In genomic region chr1:193662030-193662429, GRCh38 we compare ENCODE assay signal across 28 cellular contexts.
A peak's percentile ranks its signal among the peaks of the same experiment; 100 is the strongest.
DNase-seq lines count a peak whose midpoint lies in the region; ATAC-seq, FAIRE-seq and TF ChIP-seq lines count a peak whose summit lies in the region.
"Had no signal": no experiment of that assay in that cellular context is flagged by ENCODE, and none has a peak within 500 bp of the region (broad histone marks: within the 10 kb centered on the region; RNA-seq: fewer than 3 reads in every experiment).

No MANE protein-coding gene starts in this region.

- H3K27me3 Mint-ChIP-seq in naive thymus-derived CD4-positive, alpha-beta T cell: no peaks in the 10 kb centered on the region
- no peaks in the 10 kb centered on the region for H3K27me3 Mint-ChIP-seq in CD4-positive, alpha-beta memory T cell
- H3K27me3 Mint-ChIP-seq: CD4-positive, CD25-positive, alpha-beta regulatory T cell had no signal

- no peaks in the 10 kb centered on the region for H3K79me1 ChIP-seq in mesenchymal stem cell (replicated peaks; ENCODE audit: low read length, poor library complexity, severe bottlenecking)

- no peak overlapping the region for H4K91ac ChIP-seq in mesenchymal stem cell (ENCODE audit: low read length)

- no peaks in the 10 kb centered on the region for H3K36me3 ChIP-seq in bronchial epithelial cell (ENCODE audit: control insufficient read depth, insufficient read depth, low read length)
- no peaks in the 10 kb centered on the region for H3K36me3 ChIP-seq in mesenchymal stem cell (ENCODE audit: control insufficient read depth in 1 of 2, insufficient read depth in 2 of 2, low read depth in 1 of 2, low read length in 2 of 2)
- no peaks in the 10 kb centered on the region for H3K36me3 ChIP-seq in naive thymus-derived CD4-positive, alpha-beta T cell (ENCODE audit: control insufficient read depth in 2 of 3, insufficient read depth in 3 of 3, low read length in 3 of 3)
- H3K36me3 ChIP-seq in CD4-positive, alpha-beta memory T cell (ENCODE audit: insufficient read depth, low read length): no peaks in the 10 kb centered on the region

- WGBS in mesenchymal stem cell: 67% methylated on average over 2 of the region's 2 CpGs

- no peak overlapping the region for H3K18ac ChIP-seq in mesenchymal stem cell (ENCODE audit: low read depth in 1 of 2, low read length in 2 of 2)

- H3K4me3 Mint-ChIP-seq in naive thymus-derived CD4-positive, alpha-beta T cell: no peak overlapping the region
- H3K4me3 Mint-ChIP-seq in CD4-positive, alpha-beta memory T cell: no peak overlapping the region
- H3K4me3 Mint-ChIP-seq: CD4-positive, CD25-positive, alpha-beta regulatory T cell; HFFc6 had no signal

- H3K27ac ChIP-seq in mesenchymal stem cell (ENCODE audit: low read length, poor library complexity, severe bottlenecking): no peak overlapping the region
- no peak overlapping the region for H3K27ac ChIP-seq in naive thymus-derived CD4-positive, alpha-beta T cell (ENCODE audit: low read depth, low read length)
- H3K27ac ChIP-seq in CD4-positive, alpha-beta memory T cell (ENCODE audit: low read depth, low read length): no peak overlapping the region
- H3K27ac ChIP-seq: KMS-11 had no signal

- H3K9me3 ChIP-seq in mesenchymal stem cell (ENCODE audit: control insufficient read depth, low read length): peaks cover 4% of the 10 kb centered on the region
- H3K9me3 ChIP-seq in naive thymus-derived CD4-positive, alpha-beta T cell (ENCODE audit: control insufficient read depth in 2 of 3, low read length in 3 of 3): no peaks in the 10 kb centered on the region
- no peaks in the 10 kb centered on the region for H3K9me3 ChIP-seq in CD4-positive, alpha-beta memory T cell (ENCODE audit: control insufficient read depth in 1 of 2, low read length in 2 of 2)
- H3K9me3 ChIP-seq: SK-N-SH had no signal

- no peak overlapping the region for H2BK12ac ChIP-seq in mesenchymal stem cell (ENCODE audit: low read length in 2 of 2)

- DNase-seq in D721Med (ENCODE audit: insufficient read length, low spot score): no peak
- DNase-seq in HT1080 (ENCODE audit: low read depth): peak; percentile 34
- peak; percentile 1 for DNase-seq in bronchial epithelial cell (ENCODE audit: low read depth)
- peak; percentile 50 for DNase-seq in mesenchymal stem cell
- no peak for DNase-seq in naive thymus-derived CD4-positive, alpha-beta T cell
- no peak for DNase-seq in cerebellar cortex (ENCODE audit: low spot score)
- no peak for DNase-seq in activated CD8-positive, alpha-beta memory T cell treated with anti-CD3 and anti-CD28 coated beads for 24 hours
- DNase-seq in CD4-positive, alpha-beta memory T cell: no peak
- DNase-seq: CD4-positive, CD25-positive, alpha-beta regulatory T cell; COR-L47; DMS 273 treated with DMSO at 0.1 percent for 48 hours; DND-41; HFFc6; MV-4-11; NCI-H1105 treated with DMSO at 0.1 percent for 48 hours; NCI-H1694; NCI-H2081; NCI-H2171; NCI-H345; NCI-H524 treated with DMSO at 0.1 percent for 48 hours; NCI-H82; SIG-M5; SK-N-SH had no signal

- H3K4me1 Mint-ChIP-seq in naive thymus-derived CD4-positive, alpha-beta T cell: peaks cover 0 to 3% (median 0%) of the 10 kb centered on the region in 7 donors
- H3K4me1 Mint-ChIP-seq in CD4-positive, alpha-beta memory T cell: peaks cover 0 to 20% (median 17%) of the 10 kb centered on the region in 4 donors

- ATAC-seq in naive thymus-derived CD4-positive, alpha-beta T cell: no peak
- ATAC-seq: Panc1 had no signal

- POLR2A ChIA-PET in naive thymus-derived CD4-positive, alpha-beta T cell (lab: Charles Lee): interaction anchor here (0.6 kb wide), 1 partner anchor 627 kb away, joined by 3 read pairs; no protein-coding TSS in a partner anchor
- POLR2A ChIA-PET in CD4-positive, alpha-beta memory T cell (lab: Charles Lee; ENCODE audit: partially characterized antibody): no interaction called here

- no peak overlapping the region for H3K9ac ChIP-seq in mesenchymal stem cell (ENCODE audit: low read length)
- H3K9ac ChIP-seq: KMS-11, SK-N-SH had no signal

- H3K23ac ChIP-seq in mesenchymal stem cell (ENCODE audit: low read length in 2 of 2): no peak overlapping the region

- H3K4me3 ChIP-seq in bronchial epithelial cell (ENCODE audit: low read depth, low read length) (no peak overlapping the region), mesenchymal stem cell (ENCODE audit: insufficient read depth in 1 of 2, low read depth in 1 of 2, low read length in 2 of 2) (no peak overlapping the region)
- H3K4me3 ChIP-seq in naive thymus-derived CD4-positive, alpha-beta T cell (ENCODE audit: low read length): no peak overlapping the region
- no peak overlapping the region for H3K4me3 ChIP-seq in CD4-positive, alpha-beta memory T cell (ENCODE audit: low read length in 2 of 2)

- H3K9me3 Mint-ChIP-seq in naive thymus-derived CD4-positive, alpha-beta T cell: peaks cover 0 to 11% (median 0%) of the 10 kb centered on the region in 11 donors
- H3K9me3 Mint-ChIP-seq in CD4-positive, alpha-beta memory T cell: peaks cover 0 to 4% (median 0%) of the 10 kb centered on the region in 8 donors
- H3K9me3 Mint-ChIP-seq: HFFc6 had no signal

- H3K27ac Mint-ChIP-seq in naive thymus-derived CD4-positive, alpha-beta T cell: no peak overlapping the region
- H3K27ac Mint-ChIP-seq in CD4-positive, alpha-beta memory T cell: peak overlapping the region in 1 of 7 donors; percentile 7
- H3K27ac Mint-ChIP-seq: CD4-positive, CD25-positive, alpha-beta regulatory T cell; HFFc6 had no signal

- H4K8ac ChIP-seq in mesenchymal stem cell (ENCODE audit: low read length): no peak overlapping the region

- H3K4ac ChIP-seq in mesenchymal stem cell (ENCODE audit: low read depth in 1 of 2, low read length in 2 of 2): no peak overlapping the region

- peaks cover 0 to 15% (median 0%) of the 10 kb centered on the region in 5 donors for H3K36me3 Mint-ChIP-seq in naive thymus-derived CD4-positive, alpha-beta T cell
- H3K36me3 Mint-ChIP-seq in CD4-positive, alpha-beta memory T cell: peaks cover 0 to 4% of the 10 kb centered on the region in 2 donors
- H3K36me3 Mint-ChIP-seq: CD4-positive, CD25-positive, alpha-beta regulatory T cell had no signal

- no peak overlapping the region for H2BK120ac ChIP-seq in mesenchymal stem cell (ENCODE audit: low read depth, low read length)

- no peak overlapping the region for H2BK15ac ChIP-seq in mesenchymal stem cell (ENCODE audit: low read depth, poor library complexity, severe bottlenecking)

- TF ChIP-seq CTCF in D721Med (IDR thresholded peaks at IDR 0.05; ENCODE audit: insufficient read depth, missing control alignments) (no peak), bronchial epithelial cell (IDR thresholded peaks at IDR 0.05; ENCODE audit: insufficient read depth, low read length, severe bottlenecking) (no peak)

- no peak overlapping the region for H2AFZ ChIP-seq in mesenchymal stem cell (ENCODE audit: low read depth, low read length)

- H3K4me1 ChIP-seq in mesenchymal stem cell (ENCODE audit: control insufficient read depth, insufficient read depth, low read depth, low read length): no peaks in the 10 kb centered on the region
- H3K4me1 ChIP-seq in naive thymus-derived CD4-positive, alpha-beta T cell (ENCODE audit: control insufficient read depth in 2 of 2, insufficient read depth in 2 of 2, low read length in 2 of 2): no peaks in the 10 kb centered on the region
- H3K4me1 ChIP-seq in CD4-positive, alpha-beta memory T cell (ENCODE audit: insufficient read depth, low read length): no peaks in the 10 kb centered on the region

- no peak overlapping the region for H3K14ac ChIP-seq in mesenchymal stem cell (ENCODE audit: low read length in 2 of 2)

- intact Hi-C loops in naive thymus-derived CD4-positive, alpha-beta T cell (cut with micrococcal nuclease): no loop called here
- intact Hi-C loops in CD4-positive, alpha-beta memory T cell (cut with micrococcal nuclease): no loop called here

- H3K4me2 ChIP-seq in mesenchymal stem cell (ENCODE audit: low read length, poor library complexity, severe bottlenecking): no peak overlapping the region
- H3K4me2 ChIP-seq: KMS-11, SK-N-SH had no signal

- FAIRE-seq in D721Med (lab: Jason Lieb, UNC): peak; percentile 61
- FAIRE-seq in bronchial epithelial cell (lab: Jason Lieb, UNC): no peak
- FAIRE-seq: G401.6, GM12892, H54 had no signal

- CTCF ChIA-PET in naive thymus-derived CD4-positive, alpha-beta T cell (lab: Charles Lee): no interaction called here
- CTCF ChIA-PET in CD4-positive, alpha-beta memory T cell (lab: Charles Lee; ENCODE audit: partially characterized antibody): interaction anchor here (1.1 kb wide), 1 partner anchor 175 kb away, joined by 3 read pairs; no protein-coding TSS in a partner anchor

- no peaks in the 10 kb centered on the region for H3K27me3 ChIP-seq in bronchial epithelial cell (ENCODE audit: control insufficient read depth, insufficient read depth, low read length)
- no peaks in the 10 kb centered on the region for H3K27me3 ChIP-seq in mesenchymal stem cell (ENCODE audit: control insufficient read depth in 1 of 2, insufficient read depth in 1 of 2, low read length in 2 of 2)
- H3K27me3 ChIP-seq in naive thymus-derived CD4-positive, alpha-beta T cell (ENCODE audit: control insufficient read depth in 2 of 2, insufficient read depth in 2 of 2, low read length in 2 of 2): no peaks in the 10 kb centered on the region
- no peaks in the 10 kb centered on the region for H3K27me3 ChIP-seq in CD4-positive, alpha-beta memory T cell (ENCODE audit: insufficient read depth, low read length)

- H2BK5ac ChIP-seq in mesenchymal stem cell (ENCODE audit: low read depth, low read length, poor library complexity, severe bottlenecking): no peak overlapping the region

- H2AK5ac ChIP-seq in mesenchymal stem cell (ENCODE audit: low read length, severe bottlenecking): no peak overlapping the region

Comparison
In these comparisons a context has a peak if more than half of its experiments do, and no peak if none do; other contexts are left out.
1. DNase-seq: peak in HT1080 (single experiment), bronchial epithelial cell (single experiment) and mesenchymal stem cell (single experiment); none in D721Med (single experiment), naive thymus-derived CD4-positive, alpha-beta T cell (0 of 9), cerebellar cortex (single experiment), activated CD8-positive, alpha-beta memory T cell treated with anti-CD3 and anti-CD28 coated beads for 24 hours (single experiment) and CD4-positive, alpha-beta memory T cell (0 of 5).